Comparison of ENCODE assay signal across 13 cellular contexts in genomic region chr1:54995835-54996234, GRCh38. TPM values are rescaled to one million over a fixed set of nuclear protein-coding genes. Genes with fewer than 3 reads are reported as not detected.
DNase-seq lines count a peak whose midpoint lies in the region; ATAC-seq, FAIRE-seq and TF ChIP-seq lines count a peak whose summit lies in the region.
"Had no signal": no experiment of that assay in that cellular context is flagged by ENCODE, and none has a peak within 500 bp of the region (broad histone marks: within the 10 kb centered on the region; RNA-seq: fewer than 3 reads in every experiment).

No MANE protein-coding gene starts in this region.

- no peak for TF ChIP-seq RAD21 in H1 (IDR thresholded peaks at IDR 0.05 in 1 of 2, conservative IDR thresholded peaks at IDR 0.05 in 1 of 2; ENCODE audit: low read depth in 2 of 2, low read length in 2 of 2)

- H2AFZ ChIP-seq in H1 (ENCODE audit: low read length) = no peak overlapping the region

- CTCF ChIA-PET in activated CD8-positive, alpha-beta memory T cell treated with anti-CD3 and anti-CD28 coated beads, Interleukin-2, amount 10 ng/mL, durations not matched to agents 7 days and 5 days (lab: Charles Lee) = interaction anchor here (0.6 to 10.5 kb wide), 26 partner anchors 9 to 324 kb away, joined by 3 to 341 read pairs (median 5); partner anchors contain the start of genes DHCR24, PARS2 and TTC22
- CTCF ChIA-PET in H1 (lab: Charles Lee; ENCODE audit: partially characterized antibody) = interaction anchor here (0.5 to 11.0 kb wide), 23 partner anchors 9 to 141 kb away, joined by 3 to 511 read pairs (median 8); partner anchors contain the start of genes DHCR24 and TMEM61

- no peaks in the 10 kb centered on the region for H3K79me2 ChIP-seq in H1 (ENCODE audit: control insufficient read depth in 1 of 2, insufficient read depth in 2 of 2, low read length in 2 of 2)

- no peak overlapping the region for H3K27ac ChIP-seq in H1 (ENCODE audit: low read depth, low read length)
- H3K27ac ChIP-seq: epithelial cell of prostate, SJCRH30, upper lobe of right lung had no signal

- no peaks in the 10 kb centered on the region for H3K36me3 Mint-ChIP-seq in activated CD8-positive, alpha-beta memory T cell treated with anti-CD3 and anti-CD28 coated beads, Interleukin-2, amount 10 ng/mL, durations not matched to agents 7 days and 5 days

- peak overlapping the region; percentile 90 for H3K27ac Mint-ChIP-seq in activated CD8-positive, alpha-beta memory T cell treated with anti-CD3 and anti-CD28 coated beads, Interleukin-2, amount 10 ng/mL, durations not matched to agents 7 days and 5 days

- no peaks in the 10 kb centered on the region for H4K20me1 ChIP-seq in H1 (replicated peaks in 1 of 2; ENCODE audit: control insufficient read depth in 1 of 2, insufficient read depth in 2 of 2, low read length in 2 of 2)

- H4K8ac ChIP-seq in H1 (ENCODE audit: extremely low read depth, insufficient read depth, low read length) = no peak overlapping the region

- DNase-seq in stimulated activated CD4-positive, alpha-beta T cell treated with anti-CD3 and anti-CD28 coated beads, Interleukin-15, amount 100 ng/mL, for 24 hours = peak; percentile 31
- DNase-seq in stimulated activated CD4-positive, alpha-beta T cell treated with anti-CD3 and anti-CD28 coated beads, Interleukin-12 subunit alpha, Interleukin-12 subunit beta, amount 100 ng/mL, for 4 hours = no peak
- DNase-seq in activated CD8-positive, alpha-beta memory T cell treated with anti-CD3 and anti-CD28 coated beads, Interleukin-2, amount 10 ng/mL, durations not matched to agents 7 days and 5 days = peak; percentile 91
- no peak for DNase-seq in H1 (ENCODE audit: low read depth in 1 of 2, low spot score in 2 of 2)
- DNase-seq in hippocampal formation (lab: John Stamatoyannopoulos, UW) = no peak
- no peak for DNase-seq in AG20443 (ENCODE audit: low spot score)
- DNase-seq in HuH-7.5 (ENCODE audit: low spot score) = no peak
- DNase-seq in DMS79 treated with DMSO at 0.1 percent for 48 hours (lab: John Stamatoyannopoulos, UW) = no peak

- H4K5ac ChIP-seq in H1 (ENCODE audit: insufficient read length, low read depth, low read length) = no peak overlapping the region

- peak overlapping the region; percentile 60 for H3K4me3 Mint-ChIP-seq in activated CD8-positive, alpha-beta memory T cell treated with anti-CD3 and anti-CD28 coated beads, Interleukin-2, amount 10 ng/mL, durations not matched to agents 7 days and 5 days

- H3K9ac ChIP-seq in H1 (replicated peaks in 1 of 4; ENCODE audit: extremely low read depth in 1 of 4, low read depth in 3 of 4, low read length in 3 of 4) = no peak overlapping the region

- H2BK120ac ChIP-seq in H1 (replicated peaks; ENCODE audit: low read depth, low read length) = peak overlapping the region; percentile 12

- no peak for TF ChIP-seq CTCF in H1 (IDR thresholded peaks at IDR 0.05; ENCODE audit: control extremely low read depth in 1 of 3, insufficient read depth in 1 of 3, low read depth in 1 of 3, low read length in 3 of 3)

- peak overlapping the region; percentile 61; the same call in 1 of the 2 replicates for H2BK15ac ChIP-seq in H1 (ENCODE audit: low read length)

- peaks cover 38% of the 10 kb centered on the region for H3K27me3 Mint-ChIP-seq in activated CD8-positive, alpha-beta memory T cell treated with anti-CD3 and anti-CD28 coated beads, Interleukin-2, amount 10 ng/mL, durations not matched to agents 7 days and 5 days

- no peak for TF ChIP-seq EP300 in H1 (IDR thresholded peaks at IDR 0.05; ENCODE audit: borderline replicate concordance in 1 of 2, low read depth in 2 of 2, low read length in 2 of 2)

- peaks cover 42% of the 10 kb centered on the region for H3K4me1 Mint-ChIP-seq in activated CD8-positive, alpha-beta memory T cell treated with anti-CD3 and anti-CD28 coated beads, Interleukin-2, amount 10 ng/mL, durations not matched to agents 7 days and 5 days

- no peaks in the 10 kb centered on the region for H3K79me1 ChIP-seq in H1 (ENCODE audit: low read depth, low read length)

- H3K56ac ChIP-seq in H1 (replicated peaks; ENCODE audit: insufficient read length, low read depth, low read length) = no peak overlapping the region

- ATAC-seq in activated CD8-positive, alpha-beta memory T cell treated with anti-CD3 and anti-CD28 coated beads, Interleukin-2, amount 10 ng/mL, durations not matched to agents 7 days and 5 days = peak; percentile 88

- H3K4me1 ChIP-seq in H1 (replicated peaks in 1 of 4; ENCODE audit: control insufficient read depth in 3 of 4, insufficient read depth in 4 of 4, low read length in 3 of 4) = peaks cover 16 to 30% (median 23%) of the 10 kb centered on the region in 4 experiments
- H3K4me1 ChIP-seq: SJCRH30, upper lobe of right lung had no signal

- H3K23ac ChIP-seq in H1 (ENCODE audit: insufficient read length) = no peak overlapping the region

- peak overlapping the region; percentile 67 for H2AK5ac ChIP-seq in H1 (ENCODE audit: low read depth, low read length)

- peak overlapping the region; percentile 98 for H2BK20ac ChIP-seq in H1 (ENCODE audit: low read length)

- H4K91ac ChIP-seq in H1 (replicated peaks; ENCODE audit: insufficient read length, low read length) = peak overlapping the region; percentile 57

- no peaks in the 10 kb centered on the region for H3K9me3 ChIP-seq in H1 (ENCODE audit: insufficient read depth in 2 of 2, low read depth in 1 of 2, low read length in 1 of 2)
- H3K9me3 ChIP-seq: SJCRH30, upper lobe of right lung had no signal

- H2BK12ac ChIP-seq in H1 (ENCODE audit: low read depth, low read length) = peak overlapping the region; percentile 90; the same call in 1 of the 2 replicates

- H3K9me3 Mint-ChIP-seq in activated CD8-positive, alpha-beta memory T cell treated with anti-CD3 and anti-CD28 coated beads, Interleukin-2, amount 10 ng/mL, durations not matched to agents 7 days and 5 days (ENCODE audit: low read depth) = no peaks in the 10 kb centered on the region

- no peaks in the 10 kb centered on the region for H3K36me3 ChIP-seq in H1 (ENCODE audit: control insufficient read depth in 2 of 4, insufficient read depth in 4 of 4, low read length in 3 of 4)
- H3K36me3 ChIP-seq: SJCRH30, upper lobe of right lung had no signal

- H3K4ac ChIP-seq in H1 (replicated peaks; ENCODE audit: insufficient read length, low read depth, low read length) = peak overlapping the region; percentile 33

- peak overlapping the region; percentile 66; the same call in 1 of the 2 replicates for H2BK5ac ChIP-seq in H1 (ENCODE audit: low read depth, low read length)

- 0 out of 4 replicates have a peak overlapping the region, but pooled peaks of 1 of the 2 experiments have one; percentile 0 for H3K4me2 ChIP-seq in H1 (ENCODE audit: insufficient read depth in 1 of 2, low read depth in 2 of 2, low read length in 2 of 2)

- no peak for FAIRE-seq in H1 (lab: Jason Lieb, UNC)
- FAIRE-seq: HTR-8/SVneo had no signal

- H3K4me3 ChIP-seq in H1 (ENCODE audit: extremely low read depth in 1 of 4, insufficient read depth in 2 of 4, low read depth in 3 of 4, low read length in 4 of 4) = no peak overlapping the region
- H3K4me3 ChIP-seq: SJCRH30, upper lobe of right lung had no signal

- POLR2A ChIA-PET in H1 (lab: Charles Lee; ENCODE audit: partially characterized antibody) = interaction anchor here (0.8 to 2.7 kb wide), 6 partner anchors 24 to 108 kb away, joined by 3 to 13 read pairs (median 4); no protein-coding TSS in a partner anchor

- peak overlapping the region; percentile 78; the same call in 1 of the 2 replicates for H3K18ac ChIP-seq in H1 (ENCODE audit: extremely low read depth, low read length)

- peaks cover 4% of the 10 kb centered on the region; the same call in 1 of the 2 replicates for H3K23me2 ChIP-seq in H1 (ENCODE audit: low read depth, low read length)

- H3K14ac ChIP-seq in H1 (ENCODE audit: insufficient read length) = no peak overlapping the region

- peaks cover 4 to 40% (median 35%) of the 10 kb centered on the region in 4 experiments for H3K27me3 ChIP-seq in H1 (replicated peaks in 1 of 4; ENCODE audit: control insufficient read depth in 3 of 4, extremely low read depth in 1 of 4, insufficient read depth in 3 of 4, low read length in 3 of 4)

- TF ChIP-seq POLR2A in H1 (IDR thresholded peaks at IDR 0.05; ENCODE audit: control extremely low read depth in 1 of 2, low read depth in 2 of 2, low read length in 2 of 2) = no peak

- WGBS in H1 (ENCODE audit: extremely low coverage in 1 of 2, insufficient coverage in 1 of 2, insufficient read length in 1 of 2, insufficient replicate concordance in 2 of 2, low coverage in 1 of 2, low lambda C conversion rate in 2 of 2, missing lambda C conversion rate in 1 of 2), 2 experiments = 88% methylated on average over 9 of the region's 9 CpGs; no CpG with 5 or more reads in 1 of the 2 experiments

RNA-seq across cellular contexts. Expression of gene BSND, which starts 2.9 kb away (rescaled TPM):
- total RNA-seq in activated CD8-positive, alpha-beta memory T cell treated with anti-CD3 and anti-CD28 coated beads, Interleukin-2, amount 10 ng/mL, durations not matched to agents 7 days and 5 days = under 1 TPM; 0.07 to 0.12 TPM
- 0.40 and 0.43 TPM in 2 replicates for total RNA-seq in H1 (2021; fragmentation: NEBNext Ultra II Directional; extraction: Animal tissue kit (Norgen Biotek cat#: 25700))
- 0.52 and 0.68 TPM in 2 replicates for polyA plus RNA-seq in H1 (2011; rRNA removed)
- polyA plus RNA-seq in H1 (2011; cell fraction: cytosol; rRNA removed) = 0.67 TPM
- polyA plus RNA-seq in H1 (2011; cell fraction: nucleus; rRNA removed) = 1.0 TPM
- 0.37 to 0.74 TPM (median 0.55 TPM) in 4 replicates for polyA plus RNA-seq in H1 (2012, experiment 1 of 2)
- 0.50 TPM for polyA plus RNA-seq in H1 (2012, experiment 2 of 2)
- 0.26 TPM for polyA plus RNA-seq in H1 (2013, experiment 1 of 2)
- polyA plus RNA-seq in H1 (2013, experiment 2 of 2) = 0.26 TPM
- 0.39 and 0.54 TPM in 2 replicates for polyA minus RNA-seq in H1 (2011; rRNA and poly(A)+ RNA removed)
- not detected for polyA minus RNA-seq in H1 (2011; cell fraction: cytosol; rRNA and poly(A)+ RNA removed)
- 0.70 TPM for polyA minus RNA-seq in H1 (2011; cell fraction: nucleus; rRNA and poly(A)+ RNA removed)
- total RNA-seq: mucosa of gallbladder, SJCRH30, upper lobe of right lung had no signal

RNA-seq across cellular contexts. Expression of gene TMEM61, which starts 15.4 kb away (rescaled TPM):
- total RNA-seq in activated CD8-positive, alpha-beta memory T cell treated with anti-CD3 and anti-CD28 coated beads, Interleukin-2, amount 10 ng/mL, durations not matched to agents 7 days and 5 days = not detected
- 0.50 and 0.54 TPM in 2 replicates for total RNA-seq in H1 (2021; fragmentation: NEBNext Ultra II Directional; extraction: Animal tissue kit (Norgen Biotek cat#: 25700))
- 1.4 and 2.0 TPM in 2 replicates for polyA plus RNA-seq in H1 (2011; rRNA removed)
- polyA plus RNA-seq in H1 (2011; cell fraction: cytosol; rRNA removed) = 0.88 TPM
- polyA plus RNA-seq in H1 (2011; cell fraction: nucleus; rRNA removed) = 1.2 TPM
- 0.25 to 0.92 TPM (median 0.80 TPM) in 3 of 4 replicates, not detected in the other for polyA plus RNA-seq in H1 (2012, experiment 1 of 2)
- 1.0 TPM for polyA plus RNA-seq in H1 (2012, experiment 2 of 2)
- 1.4 TPM for polyA plus RNA-seq in H1 (2013, experiment 1 of 2)
- 0.94 TPM for polyA plus RNA-seq in H1 (2013, experiment 2 of 2)
- 0.35 TPM in 1 of 2 replicates, not detected in the other for polyA minus RNA-seq in H1 (2011; rRNA and poly(A)+ RNA removed)
- polyA minus RNA-seq in H1 (2011; cell fraction: cytosol; rRNA and poly(A)+ RNA removed) = not detected
- polyA minus RNA-seq in H1 (2011; cell fraction: nucleus; rRNA and poly(A)+ RNA removed) = not detected
- total RNA-seq: SJCRH30 had no signal

RNA-seq across cellular contexts. Expression of gene PCSK9, which starts 43.5 kb away (rescaled TPM):
- under 1 TPM in 1 of 2 experiments, not detected in 1; 0.07 TPM for total RNA-seq in activated CD8-positive, alpha-beta memory T cell treated with anti-CD3 and anti-CD28 coated beads, Interleukin-2, amount 10 ng/mL, durations not matched to agents 7 days and 5 days
- total RNA-seq in H1 (2021; fragmentation: NEBNext Ultra II Directional; extraction: Animal tissue kit (Norgen Biotek cat#: 25700)) = 32.3 and 33.8 TPM in 2 replicates
- 22.3 and 39.4 TPM in 2 replicates for polyA plus RNA-seq in H1 (2011; rRNA removed)
- polyA plus RNA-seq in H1 (2011; cell fraction: cytosol; rRNA removed) = 30.1 TPM
- 56.2 TPM for polyA plus RNA-seq in H1 (2011; cell fraction: nucleus; rRNA removed)
- polyA plus RNA-seq in H1 (2012, experiment 1 of 2) = 20.6 to 29.9 TPM (median 28.3 TPM) in 4 replicates
- polyA plus RNA-seq in H1 (2012, experiment 2 of 2) = 24.1 TPM
- polyA plus RNA-seq in H1 (2013, experiment 1 of 2) = 65.1 TPM
- 59.8 TPM for polyA plus RNA-seq in H1 (2013, experiment 2 of 2)
- polyA minus RNA-seq in H1 (2011; rRNA and poly(A)+ RNA removed) = 14.4 and 15.8 TPM in 2 replicates
- 22.8 TPM for polyA minus RNA-seq in H1 (2011; cell fraction: cytosol; rRNA and poly(A)+ RNA removed)
- 18.1 TPM for polyA minus RNA-seq in H1 (2011; cell fraction: nucleus; rRNA and poly(A)+ RNA removed)

Comparison
In these comparisons a context has a peak if more than half of its experiments do, and no peak if none do; other contexts are left out.
1. DNase-seq: peak in stimulated activated CD4-positive, alpha-beta T cell treated with anti-CD3 and anti-CD28 coated beads, Interleukin-15, amount 100 ng/mL, for 24 hours (single experiment) and activated CD8-positive, alpha-beta memory T cell treated with anti-CD3 and anti-CD28 coated beads, Interleukin-2, amount 10 ng/mL, durations not matched to agents 7 days and 5 days (single experiment); none in stimulated activated CD4-positive, alpha-beta T cell treated with anti-CD3 and anti-CD28 coated beads, Interleukin-12 subunit alpha, Interleukin-12 subunit beta, amount 100 ng/mL, for 4 hours (single experiment), H1 (0 of 2), hippocampal formation (0 of 2), AG20443 (single experiment), HuH-7.5 (single experiment) and DMS79 treated with DMSO at 0.1 percent for 48 hours (single experiment).
2. RNA of gene PCSK9, which starts 43.5 kb away (total RNA-seq): 32.3 to 33.8 TPM in H1; 0.07 TPM in activated CD8-positive, alpha-beta memory T cell treated with anti-CD3 and anti-CD28 coated beads, Interleukin-2, amount 10 ng/mL, durations not matched to agents 7 days and 5 days; every median in the first group is over 10 times any median in the second.